In the genomic region with DNA sequence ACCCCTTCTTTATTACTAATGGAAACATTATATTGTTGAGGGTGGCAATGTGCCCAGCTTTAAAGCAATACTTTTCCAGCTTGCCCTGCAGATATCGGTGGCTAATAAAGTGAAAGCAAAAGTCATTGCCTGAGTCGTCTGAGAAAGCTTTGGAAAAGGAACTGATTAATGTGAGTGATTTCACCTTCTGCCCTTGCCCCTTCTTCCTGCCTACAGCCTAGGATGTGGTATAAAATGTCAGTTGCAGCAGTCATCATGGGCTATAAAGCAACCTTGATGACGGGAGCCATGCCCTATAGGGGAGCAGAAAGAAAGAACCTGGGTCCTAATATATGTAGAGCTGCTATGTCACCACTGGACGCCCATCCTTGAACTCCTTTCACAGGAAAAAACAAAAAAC, we compare ENCODE assay signal across 8 cellular contexts.
A peak's percentile ranks its signal among the peaks of the same experiment; 100 is the strongest.
DNase-seq lines count a peak whose midpoint lies in the region; ATAC-seq and TF ChIP-seq lines count a peak whose summit lies in the region.

No MANE protein-coding gene starts in this region.

- no peak for TF ChIP-seq EP300 in gastroesophageal sphincter (IDR thresholded peaks at IDR 0.05)

- H3K27ac Mint-ChIP-seq in activated naive CD8-positive, alpha-beta T cell treated with anti-CD3 and anti-CD28 coated beads, Interleukin-2, amount 10 ng/mL, durations not matched to agents 7 days and 5 days: peak overlapping the region; percentile 89

- no peaks in the 10 kb centered on the region for H3K36me3 ChIP-seq in muscle layer of duodenum (ENCODE audit: control insufficient read depth in 1 of 2, insufficient read depth in 2 of 2, low read length in 2 of 2)
- H3K36me3 ChIP-seq in gastroesophageal sphincter: no peaks in the 10 kb centered on the region
- H3K36me3 ChIP-seq in H7 (replicated peaks; ENCODE audit: control insufficient read depth, insufficient read depth, low read length): no peaks in the 10 kb centered on the region

- peak overlapping the region; percentile 80 for H3K4me3 Mint-ChIP-seq in activated naive CD8-positive, alpha-beta T cell treated with anti-CD3 and anti-CD28 coated beads, Interleukin-2, amount 10 ng/mL, durations not matched to agents 7 days and 5 days

- H3K27ac ChIP-seq in muscle layer of duodenum (ENCODE audit: low read length): no peak overlapping the region
- H3K27ac ChIP-seq in gastroesophageal sphincter: no peak overlapping the region

- H3K9me3 ChIP-seq in muscle layer of duodenum (ENCODE audit: control insufficient read depth in 1 of 2, low read length in 2 of 2) (no peaks in the 10 kb centered on the region), gastroesophageal sphincter (no peaks in the 10 kb centered on the region)

- no peaks in the 10 kb centered on the region for H3K9me3 Mint-ChIP-seq in activated naive CD8-positive, alpha-beta T cell treated with anti-CD3 and anti-CD28 coated beads, Interleukin-2, amount 10 ng/mL, durations not matched to agents 7 days and 5 days

- WGBS in gastroesophageal sphincter (ENCODE audit: low coverage in 1 of 2), 2 donors: 20 to 50% methylated on average over 1 to 2 of the region's 4 CpGs

- POLR2A ChIA-PET in activated naive CD8-positive, alpha-beta T cell treated with anti-CD3 and anti-CD28 coated beads, Interleukin-2, amount 10 ng/mL, durations not matched to agents 7 days and 5 days (lab: Charles Lee): interaction anchor here (0.9 to 1.9 kb wide), 5 partner anchors 20 to 164 kb away, joined by 3 to 10 read pairs (median 4); a partner anchor contains a TSS

- peaks cover 9% of the 10 kb centered on the region for H3K4me1 Mint-ChIP-seq in activated naive CD8-positive, alpha-beta T cell treated with anti-CD3 and anti-CD28 coated beads, Interleukin-2, amount 10 ng/mL, durations not matched to agents 7 days and 5 days

- H3K27me3 ChIP-seq in muscle layer of duodenum (ENCODE audit: low read depth, low read length) (no peaks in the 10 kb centered on the region), gastroesophageal sphincter (no peaks in the 10 kb centered on the region), H7 (ENCODE audit: control insufficient read depth, insufficient read depth, low read length) (no peaks in the 10 kb centered on the region)

- no peak for TF ChIP-seq CTCF in gastroesophageal sphincter (IDR thresholded peaks at IDR 0.05)

- no peaks in the 10 kb centered on the region for H3K4me1 ChIP-seq in muscle layer of duodenum (ENCODE audit: control insufficient read depth in 1 of 2, insufficient read depth in 2 of 2, low read length in 2 of 2)
- no peaks in the 10 kb centered on the region for H3K4me1 ChIP-seq in gastroesophageal sphincter

- ATAC-seq in HG02981 (IDR thresholded peaks at IDR 0.05; ENCODE audit: unreplicated experiment): peak; percentile 31
- ATAC-seq in activated naive CD8-positive, alpha-beta T cell treated with anti-CD3 and anti-CD28 coated beads, Interleukin-2, amount 10 ng/mL, durations not matched to agents 7 days and 5 days (ENCODE audit: low read depth): peak; percentile 95
- no peak for ATAC-seq in GM18909 (IDR thresholded peaks at IDR 0.05; ENCODE audit: poor library complexity, unreplicated experiment)
- no peak for ATAC-seq in gastroesophageal sphincter
- no peak for ATAC-seq in left ventricle myocardium superior

- DNase-seq in EL: peak; percentile 39
- DNase-seq in activated naive CD8-positive, alpha-beta T cell treated with anti-CD3 and anti-CD28 coated beads, Interleukin-2, amount 10 ng/mL, durations not matched to agents 7 days and 5 days: no peak
- no peak for DNase-seq in left ventricle myocardium superior
- DNase-seq in H7: no peak

- no peaks in the 10 kb centered on the region for H3K36me3 Mint-ChIP-seq in activated naive CD8-positive, alpha-beta T cell treated with anti-CD3 and anti-CD28 coated beads, Interleukin-2, amount 10 ng/mL, durations not matched to agents 7 days and 5 days

- H3K27me3 Mint-ChIP-seq in activated naive CD8-positive, alpha-beta T cell treated with anti-CD3 and anti-CD28 coated beads, Interleukin-2, amount 10 ng/mL, durations not matched to agents 7 days and 5 days: no peaks in the 10 kb centered on the region

- TF ChIP-seq POLR2A in gastroesophageal sphincter (IDR thresholded peaks at IDR 0.05): no peak

- intact Hi-C loops in left ventricle myocardium superior (cut with micrococcal nuclease): no loop called here

- H3K4me3 ChIP-seq in muscle layer of duodenum (ENCODE audit: low read depth in 1 of 2, low read length in 2 of 2): peak overlapping the region; percentile 37 to 45
- H3K4me3 ChIP-seq in gastroesophageal sphincter: peak overlapping the region in 1 of 2 donors; percentile 14
- H3K4me3 ChIP-seq in H7 (ENCODE audit: insufficient read depth, low read depth, low read length): no peak overlapping the region

Comparison
In these comparisons a context has a peak if more than half of its experiments do, and no peak if none do; other contexts are left out.
1. ATAC-seq: peak in HG02981 (single experiment) and activated naive CD8-positive, alpha-beta T cell treated with anti-CD3 and anti-CD28 coated beads, Interleukin-2, amount 10 ng/mL, durations not matched to agents 7 days and 5 days (single experiment); none in GM18909 (single experiment), gastroesophageal sphincter (single experiment) and left ventricle myocardium superior (single experiment).